ENCODE assay signal across 1 cellular context in the genomic region with DNA sequence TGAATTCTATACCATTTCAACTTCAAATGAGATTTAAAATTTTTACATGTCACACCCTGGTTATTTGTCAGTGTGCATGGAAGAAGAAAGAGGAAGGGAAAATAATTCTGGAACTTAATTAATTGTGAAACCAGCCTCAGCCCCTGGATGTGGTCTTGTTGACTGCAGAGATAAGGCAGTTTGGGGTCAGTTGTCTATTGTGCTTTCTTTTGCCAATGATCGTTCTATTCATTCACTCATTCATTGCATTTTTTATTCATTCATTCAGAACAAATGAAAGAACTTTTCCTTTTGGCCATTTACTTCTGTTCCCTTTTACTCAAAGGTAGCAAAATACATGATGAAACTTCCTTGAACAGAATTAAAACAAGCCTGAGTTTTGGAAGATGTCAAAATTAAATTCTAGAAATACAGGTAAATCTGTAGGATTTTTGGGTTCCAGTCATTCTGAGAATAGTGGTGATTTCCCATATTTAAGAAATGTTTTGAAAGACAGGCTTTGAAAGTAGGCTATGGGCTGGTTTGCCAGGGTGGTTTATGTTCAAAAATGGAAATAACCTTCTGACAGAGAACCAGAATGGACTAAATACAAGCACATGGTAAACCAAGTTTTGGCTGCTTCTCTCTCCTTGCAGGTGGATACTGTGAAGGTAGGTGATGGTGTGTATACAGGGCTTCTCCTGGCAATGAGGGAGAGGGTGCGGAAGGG.
TF ChIP-seq lines count a peak whose summit lies in the region.

No MANE protein-coding gene starts in this region.

TF ChIP-seq in HepG2, 621 proteins besides CTCF, POLR2A, EP300 and RAD21 (continued from another document):
- TF ChIP-seq, protein P1, sequence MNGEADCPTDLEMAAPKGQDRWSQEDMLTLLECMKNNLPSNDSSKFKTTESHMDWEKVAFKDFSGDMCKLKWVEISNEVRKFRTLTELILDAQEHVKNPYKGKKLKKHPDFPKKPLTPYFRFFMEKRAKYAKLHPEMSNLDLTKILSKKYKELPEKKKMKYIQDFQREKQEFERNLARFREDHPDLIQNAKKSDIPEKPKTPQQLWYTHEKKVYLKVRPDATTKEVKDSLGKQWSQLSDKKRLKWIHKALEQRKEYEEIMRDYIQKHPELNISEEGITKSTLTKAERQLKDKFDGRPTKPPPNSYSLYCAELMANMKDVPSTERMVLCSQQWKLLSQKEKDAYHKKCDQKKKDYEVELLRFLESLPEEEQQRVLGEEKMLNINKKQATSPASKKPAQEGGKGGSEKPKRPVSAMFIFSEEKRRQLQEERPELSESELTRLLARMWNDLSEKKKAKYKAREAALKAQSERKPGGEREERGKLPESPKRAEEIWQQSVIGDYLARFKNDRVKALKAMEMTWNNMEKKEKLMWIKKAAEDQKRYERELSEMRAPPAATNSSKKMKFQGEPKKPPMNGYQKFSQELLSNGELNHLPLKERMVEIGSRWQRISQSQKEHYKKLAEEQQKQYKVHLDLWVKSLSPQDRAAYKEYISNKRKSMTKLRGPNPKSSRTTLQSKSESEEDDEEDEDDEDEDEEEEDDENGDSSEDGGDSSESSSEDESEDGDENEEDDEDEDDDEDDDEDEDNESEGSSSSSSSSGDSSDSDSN (CRISPR knock-in tag; IDR thresholded peaks at IDR 0.05) = no peak
- TF ChIP-seq HNRNPL (IDR thresholded peaks at IDR 0.05; ENCODE audit: low read depth, low read length) (no peak), ARNT2 (CRISPR knock-in tag; IDR thresholded peaks at IDR 0.05; ENCODE audit: low read depth) (no peak), ISX (CRISPR knock-in tag; conservative IDR thresholded peaks at IDR 0.05) (no peak), STAT5B (CRISPR knock-in tag; IDR thresholded peaks at IDR 0.05) (no peak), LCORL (IDR thresholded peaks at IDR 0.05) (no peak), LCORL (CRISPR knock-in tag; IDR thresholded peaks at IDR 0.05) (no peak), ZFP36 (IDR thresholded peaks at IDR 0.05; ENCODE audit: borderline replicate concordance, low read depth, low read length, partially characterized antibody) (no peak), HOXA5 (CRISPR knock-in tag; IDR thresholded peaks at IDR 0.05) (no peak)
- TF ChIP-seq, protein P2, sequence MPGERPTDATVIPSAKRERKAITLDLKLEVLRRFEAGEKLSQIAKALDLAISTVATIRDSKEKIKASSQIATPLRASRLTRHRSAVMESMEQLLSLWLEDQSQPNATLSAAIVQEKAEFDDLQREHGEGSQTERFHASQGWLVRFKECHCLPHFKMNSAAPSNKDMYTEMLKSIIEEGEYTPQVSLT (CRISPR knock-in tag; IDR thresholded peaks at IDR 0.05; ENCODE audit: borderline replicate concordance, low read depth) = no peak
